8 cellular contexts compared by ENCODE assay signal in the genomic region with DNA sequence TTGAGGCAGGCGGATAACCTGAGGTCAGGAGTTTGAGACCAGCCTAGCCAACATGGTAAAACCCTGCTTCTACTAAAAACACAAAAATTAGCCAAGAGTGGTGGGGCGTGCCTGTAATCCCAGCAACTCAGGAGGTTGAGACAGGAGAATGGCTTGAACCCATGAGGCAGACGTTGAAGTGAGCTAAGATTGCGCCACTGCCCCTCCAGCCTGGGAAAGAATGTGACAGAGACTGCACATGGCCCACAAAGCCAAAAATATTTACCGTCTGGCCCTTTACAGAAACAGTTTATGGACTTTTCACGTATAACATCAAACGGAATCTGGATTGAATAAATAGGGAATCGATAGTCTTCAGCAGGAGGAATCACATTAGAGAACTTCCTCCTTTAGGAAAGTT. TPM values are rescaled to one million over a fixed set of nuclear protein-coding genes. Genes with fewer than 3 reads are reported as not detected.
A peak's percentile ranks its signal among the peaks of the same experiment; 100 is the strongest.
DNase-seq lines count a peak whose midpoint lies in the region; ATAC-seq lines count a peak whose summit lies in the region.

No MANE protein-coding gene starts in this region.

- no peak overlapping the region for H3K27ac ChIP-seq in BLaER1
- H3K27ac ChIP-seq in HUES64 (ENCODE audit: low read depth, low read length): no peak overlapping the region
- no peak overlapping the region for H3K27ac ChIP-seq in mesendoderm (ENCODE audit: low read depth, low read length)

- DNase-seq in astrocyte of the hippocampus (ENCODE audit: low read depth, low spot score) (peak; percentile 48), mesendoderm (peak; percentile 39), epidermal melanocyte (ENCODE audit: insufficient read length, low spot score) (no peak), NCI-H446 treated with DMSO at 0.1 percent for 48 hours (lab: John Stamatoyannopoulos, UW) (no peak)
- no peak for DNase-seq in stimulated activated CD4-positive, alpha-beta T cell treated with anti-CD3 and anti-CD28 coated beads, Interleukin-1b, Interleukin-23, amount 100 ng/mL, for 48 hours

- H3K4me3 ChIP-seq in BLaER1 (no peak overlapping the region), HUES64 (ENCODE audit: low read length) (peak overlapping the region; percentile 92; the same call in 1 of the 2 replicates), mesendoderm (ENCODE audit: low read length) (no peak overlapping the region)

- H2BK5ac ChIP-seq in mesendoderm (ENCODE audit: low read length): no peak overlapping the region

- H4K20me1 ChIP-seq in BLaER1: peaks cover 81% of the 10 kb centered on the region

- H3K9me3 ChIP-seq in BLaER1 (no peaks in the 10 kb centered on the region), HUES64 (ENCODE audit: insufficient read depth, low read depth, low read length) (no peaks in the 10 kb centered on the region)

- 87% methylated on average over 7 of the region's 8 CpGs for WGBS in HUES64
- WGBS in mesendoderm (ENCODE audit: extremely low coverage, insufficient coverage, low lambda C conversion rate): no CpG with 5 or more reads among the region's 8 CpGs

- H3K4me2 ChIP-seq in BLaER1: peak overlapping the region; percentile 41; the same call in 1 of the 2 replicates
- peak overlapping the region; percentile 22 for H3K4me2 ChIP-seq in mesendoderm (ENCODE audit: low read length)

- H2BK120ac ChIP-seq in mesendoderm (ENCODE audit: low read depth, low read length): no peak overlapping the region

- H3K79me2 ChIP-seq in mesendoderm (ENCODE audit: control insufficient read depth, insufficient read depth, low read length): peaks cover 69% of the 10 kb centered on the region

- ATAC-seq in GM19395 (IDR thresholded peaks at IDR 0.05; ENCODE audit: unreplicated experiment): no peak

- H2BK15ac ChIP-seq in mesendoderm (replicated peaks; ENCODE audit: low read depth): no peak overlapping the region

- no peak overlapping the region for H3K18ac ChIP-seq in mesendoderm (ENCODE audit: low read length)

- H3K4ac ChIP-seq in mesendoderm (ENCODE audit: low read depth, low read length): no peak overlapping the region

- H3K9ac ChIP-seq in BLaER1 (peak overlapping the region; percentile 43; the same call in 1 of the 2 replicates), HUES64 (ENCODE audit: low read depth, low read length) (0 out of 2 replicates have a peak overlapping the region, but pooled peaks have one; percentile 5), mesendoderm (ENCODE audit: low read length) (peak overlapping the region; percentile 58)

- H4K5ac ChIP-seq in mesendoderm (ENCODE audit: low read length): no peak overlapping the region

- no peak overlapping the region for H4K8ac ChIP-seq in mesendoderm (ENCODE audit: low read depth, low read length)

- H3K27me3 ChIP-seq in BLaER1: no peaks in the 10 kb centered on the region
- H3K27me3 ChIP-seq in HUES64 (ENCODE audit: insufficient read depth, low read length): no peaks in the 10 kb centered on the region
- no peaks in the 10 kb centered on the region for H3K27me3 ChIP-seq in mesendoderm (ENCODE audit: insufficient read depth, low read length, poor library complexity)

- no peak overlapping the region for H2AK5ac ChIP-seq in mesendoderm (ENCODE audit: low read length)

- peak overlapping the region; percentile 69 for H3K56ac ChIP-seq in mesendoderm (ENCODE audit: low read length)

- H3K4me1 ChIP-seq in BLaER1 (peaks cover 35% of the 10 kb centered on the region), HUES64 (ENCODE audit: insufficient read depth, low read length) (peaks cover 20% of the 10 kb centered on the region), mesendoderm (ENCODE audit: control insufficient read depth, low read depth, low read length) (no peaks in the 10 kb centered on the region)

- H3K23ac ChIP-seq in mesendoderm (ENCODE audit: low read length): no peak overlapping the region

- H3K36me3 ChIP-seq in BLaER1: peaks cover 70% of the 10 kb centered on the region
- H3K36me3 ChIP-seq in HUES64 (ENCODE audit: insufficient read depth, low read length): peaks cover 67% of the 10 kb centered on the region
- peaks cover 2% of the 10 kb centered on the region for H3K36me3 ChIP-seq in mesendoderm (ENCODE audit: control insufficient read depth, insufficient read depth, low read length)

- peaks cover 2% of the 10 kb centered on the region for H3K79me1 ChIP-seq in mesendoderm (ENCODE audit: low read length)

RNA-seq across cellular contexts. Expression of gene RSRC2, which starts 3.5 kb away (rescaled TPM):
- 61.4 TPM for polyA plus RNA-seq in HUES64 (2013, experiment 1 of 2)
- 64.2 TPM for polyA plus RNA-seq in HUES64 (2013, experiment 2 of 2)
- polyA plus RNA-seq in mesendoderm (2013, experiment 1 of 2): 101 TPM
- 101 TPM for polyA plus RNA-seq in mesendoderm (2013, experiment 2 of 2)

RNA-seq across cellular contexts. Expression of gene KNTC1, which starts 3.8 kb away (rescaled TPM):
- polyA plus RNA-seq in HUES64 (2013, experiment 1 of 2): 43.6 TPM
- polyA plus RNA-seq in HUES64 (2013, experiment 2 of 2): 52.0 TPM
- 74.4 TPM for polyA plus RNA-seq in mesendoderm (2013, experiment 1 of 2)
- 79.7 TPM for polyA plus RNA-seq in mesendoderm (2013, experiment 2 of 2)

RNA-seq across cellular contexts. Expression of gene ZCCHC8, which starts 22.5 kb away (rescaled TPM):
- polyA plus RNA-seq in HUES64 (2013, experiment 1 of 2): 18.6 TPM
- 17.9 TPM for polyA plus RNA-seq in HUES64 (2013, experiment 2 of 2)
- polyA plus RNA-seq in mesendoderm (2013, experiment 1 of 2): 20.0 TPM
- 20.7 TPM for polyA plus RNA-seq in mesendoderm (2013, experiment 2 of 2)

Comparison
In these comparisons a context has a peak if more than half of its experiments do, and no peak if none do; other contexts are left out.
1. H3K9ac ChIP-seq: peak in every context shown above with its lines; median percentile 58 in mesendoderm; 43 in BLaER1; 5 in HUES64.
2. DNase-seq: peak in astrocyte of the hippocampus (single experiment) and mesendoderm (single experiment); none in stimulated activated CD4-positive, alpha-beta T cell treated with anti-CD3 and anti-CD28 coated beads, Interleukin-1b, Interleukin-23, amount 100 ng/mL, for 48 hours (single experiment), epidermal melanocyte (single experiment) and NCI-H446 treated with DMSO at 0.1 percent for 48 hours (single experiment).